9 cellular contexts compared by ENCODE assay signal in genomic region chr14:24136684-24137528, GRCh38. TPM values are rescaled to one million over a fixed set of nuclear protein-coding genes. Genes with fewer than 3 reads are reported as not detected.
DNase-seq lines count a peak whose midpoint lies in the region; TF ChIP-seq lines count a peak whose summit lies in the region.
"Had no signal": no experiment of that assay in that cellular context is flagged by ENCODE, and none has a peak within 500 bp of the region (broad histone marks: within the 10 kb centered on the region; RNA-seq: fewer than 3 reads in every experiment).

No MANE protein-coding gene starts in this region.

- peak overlapping the region; percentile 82 for H3K9ac ChIP-seq in rectal smooth muscle tissue (ENCODE audit: low read length)

- H3K4me3 ChIP-seq in GM12865 (ENCODE audit: low read depth, low read length) (peak overlapping the region; percentile 71), SJCRH30 (peak overlapping the region; percentile 83), esophagus squamous epithelium (peak overlapping the region; percentile 77 to 100 (median 88)), rectal smooth muscle tissue (ENCODE audit: low read length) (peak overlapping the region; percentile 87)

- DNase-seq in GM12865 (ENCODE audit: low read depth) (peak; percentile 31), SJCRH30 (peak in 1 of 2 experiments; percentile 38), esophagus squamous epithelium (lab: John Stamatoyannopoulos, UW) (no peak), midbrain (lab: John Stamatoyannopoulos, UW) (no peak), GDM1 (lab: John Stamatoyannopoulos, UW) (no peak), retina (no peak)
- no peak for DNase-seq in activated effector memory CD4-positive, alpha-beta T cell treated with Interleukin-2 at 50 U/mL for 16 hours

- H3K27me3 ChIP-seq in SJCRH30 (no peaks in the 10 kb centered on the region), esophagus squamous epithelium (no peaks in the 10 kb centered on the region), rectal smooth muscle tissue (ENCODE audit: control insufficient read depth, insufficient read depth, low read length) (no peaks in the 10 kb centered on the region)

- peak overlapping the region; percentile 52; the same call in 1 of the 2 replicates for H3K27ac ChIP-seq in SJCRH30
- peak overlapping the region; percentile 95 to 98 (median 96) for H3K27ac ChIP-seq in esophagus squamous epithelium
- H3K27ac ChIP-seq in rectal smooth muscle tissue (ENCODE audit: low read depth, low read length): peak overlapping the region; percentile 91

- 16 to 24% methylated on average over 9 of the region's 13 CpGs for WGBS in esophagus squamous epithelium, 2 donors

- H3K9me3 ChIP-seq in SJCRH30 (replicated peaks): no peaks in the 10 kb centered on the region
- H3K9me3 ChIP-seq in esophagus squamous epithelium: no peaks in the 10 kb centered on the region

- intact Hi-C loops in esophagus squamous epithelium (cut with DNase I): no loop called here

- TF ChIP-seq CTCF in GM12865 (IDR thresholded peaks at IDR 0.05; ENCODE audit: insufficient read depth, low read depth, low read length, missing control alignments) (no peak), esophagus squamous epithelium (IDR thresholded peaks at IDR 0.05) (no peak)

- H3K4me1 ChIP-seq in SJCRH30 (peaks cover 19% of the 10 kb centered on the region; the same call in 1 of the 2 replicates), esophagus squamous epithelium (peaks cover 31 to 68% (median 41%) of the 10 kb centered on the region in 3 donors), rectal smooth muscle tissue (ENCODE audit: control insufficient read depth, insufficient read depth, low read length) (peaks cover 11% of the 10 kb centered on the region)

- peaks cover 37% of the 10 kb centered on the region for H3K36me3 ChIP-seq in SJCRH30
- H3K36me3 ChIP-seq in esophagus squamous epithelium: peaks cover 17 to 27% (median 17%) of the 10 kb centered on the region in 3 donors
- peaks cover 13% of the 10 kb centered on the region for H3K36me3 ChIP-seq in rectal smooth muscle tissue (ENCODE audit: control insufficient read depth, insufficient read depth, low read length)

- TF ChIP-seq POLR2A in esophagus squamous epithelium (IDR thresholded peaks at IDR 0.05): no peak

RNA-seq across cellular contexts. Expression of gene PSME1, which starts 0.9 kb away (rescaled TPM):
- 118 and 120 TPM in 2 replicates for total RNA-seq in SJCRH30 (2014; rRNA removed; shearing (Covaris generic))
- 100 to 1,000 TPM; 100 to 256 (median 116) TPM for total RNA-seq in esophagus squamous epithelium

RNA-seq across cellular contexts. Expression of gene EMC9, which starts 4.5 kb away (rescaled TPM):
- 45.6 and 52.7 TPM in 2 replicates for total RNA-seq in SJCRH30 (2014; rRNA removed; shearing (Covaris generic))
- total RNA-seq in esophagus squamous epithelium: 10 to 100 TPM in 3 of 4 donors, 1 to 10 TPM in 1; 6.0 to 12.1 (median 10.9) TPM

RNA-seq across cellular contexts. Expression of gene FITM1, which starts 6.4 kb away (rescaled TPM):
- 137 and 161 TPM in 2 replicates for total RNA-seq in SJCRH30 (2014; rRNA removed; shearing (Covaris generic))
- 1 to 10 TPM in 1 of 4 donors, under 1 TPM in 2, not detected in 1; 0.42 to 3.7 (median 0.95) TPM for total RNA-seq in esophagus squamous epithelium
- total RNA-seq: HT1080 had no signal

RNA-seq across cellular contexts. Expression of gene PSME2, which starts 9.5 kb away (rescaled TPM):
- 237 and 253 TPM in 2 replicates for total RNA-seq in SJCRH30 (2014; rRNA removed; shearing (Covaris generic))
- total RNA-seq in esophagus squamous epithelium: 100 to 1,000 TPM in 1 of 4 donors, 10 to 100 TPM in 3; 44.4 to 110 (median 77.2) TPM

RNA-seq across cellular contexts. Expression of gene RNF31, which starts 10.4 kb away (rescaled TPM):
- 43.0 and 58.8 TPM in 2 replicates for total RNA-seq in SJCRH30 (2014; rRNA removed; shearing (Covaris generic))
- 10 to 100 TPM; 26.8 to 35.6 (median 32.4) TPM for total RNA-seq in esophagus squamous epithelium

Comparison
In these comparisons a context has a peak if more than half of its experiments do, and no peak if none do; other contexts are left out.
1. RNA of gene FITM1, which starts 6.4 kb away (total RNA-seq): 137 to 161 TPM in SJCRH30; 0.42 to 3.7 TPM in esophagus squamous epithelium; every median in the first group is over 10 times any median in the second.
2. Peak in every context shown above with its lines, with median percentiles within 50 percentile points of each other: H3K4me3 ChIP-seq and H3K27ac ChIP-seq.